ENCODE assay signal across 18 cellular contexts in genomic region chr5:31553863-31554262, GRCh38.
"Had no signal": no experiment of that assay in that cellular context is flagged by ENCODE, and none has a peak within 500 bp of the region (broad histone marks: within the 10 kb centered on the region; RNA-seq: fewer than 3 reads in every experiment).

No MANE protein-coding gene starts in this region.

- H3K9me3 ChIP-seq: gastroesophageal sphincter, left lung, prostate gland, right lobe of liver, SJSA1 had no signal

- H3K4me1 Mint-ChIP-seq: memory B cell; natural killer cell; stimulated activated naive B cell treated with anti-CD40 and anti-IgM and Interleukin-4, amounts not matched to agents 10 μg/mL and 1 μg/mL and 100 μg/mL, for 72 hours had no signal

- H3K27me3 ChIP-seq: gastroesophageal sphincter, left lung, right lobe of liver, SJSA1 had no signal

- H3K27ac ChIP-seq: gastroesophageal sphincter, left lung, prostate gland, right lobe of liver, SJSA1, WERI-Rb-1 had no signal

- H3K4me1 ChIP-seq: gastroesophageal sphincter, left lung, prostate gland, right lobe of liver, SJSA1 had no signal

- H3K4me3 ChIP-seq: gastroesophageal sphincter, left lung, prostate gland, right lobe of liver, SJSA1 had no signal

- H3K9me3 Mint-ChIP-seq: activated CD4-positive, alpha-beta T cell treated with anti-CD3 and anti-CD28 coated beads, Interleukin-2, amount 10 ng/mL, durations not matched to agents 24 days and 14 days; memory B cell; natural killer cell had no signal

- H3K36me3 ChIP-seq: prostate gland, SJSA1 had no signal

- H3K27me3 Mint-ChIP-seq: activated CD4-positive, alpha-beta T cell treated with anti-CD3 and anti-CD28 coated beads, Interleukin-2, amount 10 ng/mL, durations not matched to agents 24 days and 14 days; memory B cell; stimulated activated naive B cell treated with anti-CD40 and anti-IgM and Interleukin-4, amounts not matched to agents 10 μg/mL and 1 μg/mL and 100 μg/mL, for 72 hours had no signal

- DNase-seq: activated CD4-positive, alpha-beta T cell treated with anti-CD3 and anti-CD28 coated beads, Interleukin-2, amount 10 ng/mL, durations not matched to agents 24 days and 14 days; activated naive CD4-positive, alpha-beta T cell treated with Interleukin-2 at 50 U/mL for 16 hours; activated T-cell treated with anti-CD3 and anti-CD28 coated beads, Interleukin-2, amount 50 U/mL, for 48 hours; amniotic stem cell; left lung; natural killer cell; nucleus accumbens; right lobe of liver; stimulated activated CD4-positive, alpha-beta T cell treated with anti-CD3 and anti-CD28 coated beads, Interleukin-2, amount 100 ng/mL, for 24 hours; stimulated activated naive B cell treated with anti-CD40 and anti-IgM and Interleukin-4, amounts not matched to agents 10 μg/mL and 1 μg/mL and 100 μg/mL, for 72 hours; substantia nigra; T1000; trophoblast cell; WERI-Rb-1 had no signal

- ATAC-seq: gastroesophageal sphincter; left lung; natural killer cell; right lobe of liver; stimulated activated naive B cell treated with anti-CD40 and anti-IgM and Interleukin-4, amounts not matched to agents 10 μg/mL and 1 μg/mL and 100 μg/mL, for 72 hours had no signal

- H3K4me3 Mint-ChIP-seq: activated CD4-positive, alpha-beta T cell treated with anti-CD3 and anti-CD28 coated beads, Interleukin-2, amount 10 ng/mL, durations not matched to agents 24 days and 14 days; memory B cell; natural killer cell; stimulated activated naive B cell treated with anti-CD40 and anti-IgM and Interleukin-4, amounts not matched to agents 10 μg/mL and 1 μg/mL and 100 μg/mL, for 72 hours had no signal

- H3K27ac Mint-ChIP-seq: activated CD4-positive, alpha-beta T cell treated with anti-CD3 and anti-CD28 coated beads, Interleukin-2, amount 10 ng/mL, durations not matched to agents 24 days and 14 days; memory B cell; stimulated activated naive B cell treated with anti-CD40 and anti-IgM and Interleukin-4, amounts not matched to agents 10 μg/mL and 1 μg/mL and 100 μg/mL, for 72 hours had no signal
